In genomic region chr17:44556114-44556853, GRCh38 we compare ENCODE assay signal across 8 cellular contexts. TPM values are rescaled to one million over a fixed set of nuclear protein-coding genes. Genes with fewer than 3 reads are reported as not detected.
DNase-seq lines count a peak whose midpoint lies in the region; TF ChIP-seq lines count a peak whose summit lies in the region.

No MANE protein-coding gene starts in this region.

- DNase-seq in COLO829 (ENCODE audit: low spot score): peak; percentile 57
- DNase-seq in HEK293T (ENCODE audit: extremely low spot score): peak; percentile 50
- DNase-seq in OCI-M1 (lab: John Stamatoyannopoulos, UW): peak; percentile 80
- DNase-seq in cardiac fibroblast (ENCODE audit: low read depth in 2 of 2): peak; percentile 69 to 72
- peak; percentile 46 for DNase-seq in iris pigment epithelial cell (ENCODE audit: low read depth)
- no peak for DNase-seq in cerebellum (ENCODE audit: low spot score)
- no peak for DNase-seq in NCI-H446 treated with DMSO at 0.1 percent for 48 hours (lab: John Stamatoyannopoulos, UW)

- H3K27ac ChIP-seq in skin epidermis: peak overlapping the region in 18 of 21 experiments; percentile 12 to 92 (median 76)

- no peak for TF ChIP-seq CTCF in cardiac fibroblast (IDR thresholded peaks at IDR 0.05; ENCODE audit: low read depth, low read length)

- peak overlapping the region; percentile 64 to 76 for H3K4me3 ChIP-seq in cardiac fibroblast (replicated peaks in 1 of 2; ENCODE audit: low read depth in 2 of 2, low read length in 2 of 2)
- H3K4me3 ChIP-seq in skin epidermis: peak overlapping the region; percentile 38 to 52 (median 48)

- POLR2A ChIA-PET in HEK293T (lab: Yijun Ruan, JAX): interaction anchor here (0.7 to 1.9 kb wide), 15 partner anchors 10 to 365 kb away, joined by 3 to 11 read pairs (median 5); partner anchors contain the start of gene DBF4B

- CTCF ChIA-PET in HEK293T (lab: Yijun Ruan, JAX): interaction anchor here (0.5 to 1.0 kb wide), 3 partner anchors 26 to 86 kb away, joined by 3 to 4 read pairs (median 3); no protein-coding TSS in a partner anchor

TF ChIP-seq in HEK293T, 16 proteins besides CTCF, POLR2A, EP300 and RAD21:
- 0 out of 2 replicates have a peak, but pooled peaks have one; percentile 53 for TF ChIP-seq FOXM1 (IDR thresholded peaks at IDR 0.05; ENCODE audit: borderline replicate concordance)
- no peak for TF ChIP-seq PKNOX1 (IDR thresholded peaks at IDR 0.05)
TF ChIP-seq in HEK293T: peak in this region for 1.

RNA-seq across cellular contexts. Expression of gene FZD2, which starts 1.0 kb away (rescaled TPM):
- 4.4 TPM for total RNA-seq in cerebellum

RNA-seq across cellular contexts. Expression of gene GPATCH8, which starts 53.1 kb away (rescaled TPM):
- 60.9 TPM for total RNA-seq in cerebellum

Comparison
In these comparisons a context has a peak if more than half of its experiments do, and no peak if none do; other contexts are left out.
1. DNase-seq: peak in COLO829 (single experiment), HEK293T (single experiment), OCI-M1 (single experiment), cardiac fibroblast (2 of 2) and iris pigment epithelial cell (single experiment); none in cerebellum (single experiment) and NCI-H446 treated with DMSO at 0.1 percent for 48 hours (single experiment).